Comparison of ENCODE assay signal across 36 cellular contexts in genomic region chr2:14684516-14684915, GRCh38. TPM values are rescaled to one million over a fixed set of nuclear protein-coding genes. Genes with fewer than 3 reads are reported as not detected.
"Had no signal": no experiment of that assay in that cellular context is flagged by ENCODE, and none has a peak within 500 bp of the region (broad histone marks: within the 10 kb centered on the region; RNA-seq: fewer than 3 reads in every experiment).

No MANE protein-coding gene starts in this region.

- H3K27me3 Mint-ChIP-seq: activated B cell treated with CpG ODN at 0.5 μM for 24 hours; activated CD4-positive, alpha-beta memory T cell treated with anti-CD3 and anti-CD28 coated beads for 36 hours; activated CD4-positive, alpha-beta T cell treated with anti-CD3 and anti-CD28 coated beads for 36 hours; activated CD4-positive, alpha-beta T cell treated with anti-CD3 and anti-CD28 coated beads, Interleukin-2, amount 10 ng/mL, durations not matched to agents 24 days and 14 days; activated CD8-positive, alpha-beta memory T cell treated with anti-CD3 and anti-CD28 coated beads, Interleukin-2, amount 10 ng/mL, durations not matched to agents 7 days and 5 days; activated naive CD4-positive, alpha-beta T cell treated with anti-CD3 and anti-CD28 coated beads, Interleukin-2, amount 50 U/mL, for 24 hours; activated naive CD8-positive, alpha-beta T cell treated with anti-CD3 and anti-CD28 coated beads for 36 hours; activated naive CD8-positive, alpha-beta T cell treated with anti-CD3 and anti-CD28 coated beads, Interleukin-2, amount 50 U/mL, for 24 hours; T-helper 17 cell had no signal

- H3K9me3 Mint-ChIP-seq: activated CD4-positive, alpha-beta memory T cell treated with anti-CD3 and anti-CD28 coated beads for 36 hours; activated CD4-positive, alpha-beta T cell treated with anti-CD3 and anti-CD28 coated beads, Interleukin-2, amount 10 ng/mL, durations not matched to agents 24 days and 14 days; activated T-helper 2 cell treated with anti-CD3 and anti-CD28 coated beads, Interferon-gamma antibody, Interleukin-2, Interleukin-4, amounts not matched to agents 10 μg/mL and 5 μg/mL and 100 μg/mL, durations not matched to agents 14 hours and 24 hours and 36 hours had no signal

- H3K9me3 ChIP-seq: adrenal gland, ascending aorta, breast epithelium, colonic mucosa, gastrocnemius medialis had no signal

- H3K27ac Mint-ChIP-seq: activated B cell treated with CpG ODN at 0.5 μM for 24 hours; activated CD4-positive, alpha-beta memory T cell treated with anti-CD3 and anti-CD28 coated beads for 36 hours; activated CD4-positive, alpha-beta T cell treated with anti-CD3 and anti-CD28 coated beads for 36 hours; activated CD4-positive, alpha-beta T cell treated with anti-CD3 and anti-CD28 coated beads, Interleukin-2, amount 10 ng/mL, durations not matched to agents 24 days and 14 days; activated CD8-positive, alpha-beta memory T cell treated with anti-CD3 and anti-CD28 coated beads, Interleukin-2, amount 10 ng/mL, durations not matched to agents 7 days and 5 days; activated CD8-positive, alpha-beta T cell treated with anti-CD3 and anti-CD28 coated beads, Interleukin-2, amount 10 ng/mL, durations not matched to agents 7 days and 5 days; activated naive CD4-positive, alpha-beta T cell treated with anti-CD3 and anti-CD28 coated beads for 36 hours; activated naive CD4-positive, alpha-beta T cell treated with anti-CD3 and anti-CD28 coated beads, Interleukin-2, amount 50 U/mL, for 24 hours; activated naive CD8-positive, alpha-beta T cell treated with anti-CD3 and anti-CD28 coated beads for 36 hours; activated naive CD8-positive, alpha-beta T cell treated with anti-CD3 and anti-CD28 coated beads, Interleukin-2, amount 50 U/mL, for 24 hours; activated T-helper 1 cell treated with anti-CD3 and anti-CD28 coated beads, Interleukin-12 subunit alpha, Interleukin-12 subunit beta, Interleukin-2, Interleukin-4 antibody, amounts not matched to agents 30 ng/mL and 10 ng/mL and 1 ng/mL, durations not matched to agents 14 hours and 24 hours and 36 hours; activated T-helper 2 cell treated with anti-CD3 and anti-CD28 coated beads, Interferon-gamma antibody, Interleukin-2, Interleukin-4, amounts not matched to agents 10 μg/mL and 5 μg/mL and 100 μg/mL, durations not matched to agents 14 hours and 24 hours and 36 hours; brain; T-helper 17 cell; T-helper 2 cell treated with Interferon-gamma antibody and Interleukin-4, amounts not matched to agents 5 μg/mL and 100 μg/mL, for 36 hours had no signal

- DNase-seq: activated B cell treated with CpG ODN at 0.5 μM for 24 hours; activated CD4-positive, alpha-beta memory T cell treated with anti-CD3 and anti-CD28 coated beads for 36 hours; activated CD4-positive, alpha-beta T cell treated with anti-CD3 and anti-CD28 coated beads for 36 hours; activated CD4-positive, alpha-beta T cell treated with anti-CD3 and anti-CD28 coated beads, Interleukin-2, amount 10 ng/mL, durations not matched to agents 24 days and 14 days; activated CD8-positive, alpha-beta memory T cell treated with anti-CD3 and anti-CD28 coated beads, Interleukin-2, amount 10 ng/mL, durations not matched to agents 7 days and 5 days; activated CD8-positive, alpha-beta memory T cell treated with anti-CD3 and anti-CD28 coated beads, Interleukin-2, amount 50 U/mL, for 4 hours; activated CD8-positive, alpha-beta T cell treated with anti-CD3 and anti-CD28 coated beads, Interleukin-2, amount 10 ng/mL, durations not matched to agents 7 days and 5 days; activated effector memory CD4-positive, alpha-beta T cell treated with anti-CD3 and anti-CD28 coated beads, Interleukin-2, amount 50 U/mL, for 16 hours; activated naive CD4-positive, alpha-beta T cell treated with anti-CD3 and anti-CD28 coated beads for 36 hours; activated naive CD8-positive, alpha-beta T cell treated with anti-CD3 and anti-CD28 coated beads for 36 hours; activated naive CD8-positive, alpha-beta T cell treated with anti-CD3 and anti-CD28 coated beads, Interleukin-2, amount 50 U/mL, for 24 hours; activated T-cell treated with anti-CD3 and anti-CD28 coated beads, Interleukin-2, amount 50 U/mL, for 1 hour; activated T-cell treated with anti-CD3 and anti-CD28 coated beads, Interleukin-2, amount 50 U/mL, for 48 hours; adrenal gland; central memory CD4-positive, alpha-beta T cell; cerebellar nuclear complex; colonic mucosa; effector CD8-positive, alpha-beta T cell; foreskin keratinocyte; gastrocnemius medialis; glutamatergic neuron; heart left ventricle; T-helper 17 cell; T1000; WERI-Rb-1 had no signal

- H3K36me3 Mint-ChIP-seq: activated CD4-positive, alpha-beta memory T cell treated with anti-CD3 and anti-CD28 coated beads for 36 hours; activated CD8-positive, alpha-beta memory T cell treated with anti-CD3 and anti-CD28 coated beads, Interleukin-2, amount 10 ng/mL, durations not matched to agents 7 days and 5 days; activated naive CD4-positive, alpha-beta T cell treated with anti-CD3 and anti-CD28 coated beads, Interleukin-2, amount 50 U/mL, for 24 hours; activated naive CD8-positive, alpha-beta T cell treated with anti-CD3 and anti-CD28 coated beads for 36 hours; brain had no signal

- ATAC-seq: activated CD4-positive, alpha-beta T cell treated with anti-CD3 and anti-CD28 coated beads for 36 hours; activated CD4-positive, CD25-positive, alpha-beta regulatory T cell treated with anti-CD3 and anti-CD28 coated beads, Interleukin-2, amount 50 U/mL, for 24 hours; activated CD8-positive, alpha-beta memory T cell treated with anti-CD3 and anti-CD28 coated beads, Interleukin-2, amount 10 ng/mL, durations not matched to agents 7 days and 5 days; activated CD8-positive, alpha-beta T cell treated with anti-CD3 and anti-CD28 coated beads, Interleukin-2, amount 10 ng/mL, durations not matched to agents 7 days and 5 days; activated naive CD8-positive, alpha-beta T cell treated with anti-CD3 and anti-CD28 coated beads, Interleukin-2, amount 50 U/mL, for 24 hours; esophagus mucosa; foreskin keratinocyte; gastrocnemius medialis; heart left ventricle; T-helper 17 cell had no signal

- H3K4me3 Mint-ChIP-seq: activated B cell treated with CpG ODN at 0.5 μM for 24 hours; activated CD4-positive, alpha-beta memory T cell treated with anti-CD3 and anti-CD28 coated beads for 36 hours; activated CD4-positive, alpha-beta T cell treated with anti-CD3 and anti-CD28 coated beads for 36 hours; activated CD4-positive, alpha-beta T cell treated with anti-CD3 and anti-CD28 coated beads, Interleukin-2, amount 10 ng/mL, durations not matched to agents 24 days and 14 days; activated CD8-positive, alpha-beta memory T cell treated with anti-CD3 and anti-CD28 coated beads, Interleukin-2, amount 10 ng/mL, durations not matched to agents 7 days and 5 days; activated CD8-positive, alpha-beta T cell treated with anti-CD3 and anti-CD28 coated beads, Interleukin-2, amount 10 ng/mL, durations not matched to agents 7 days and 5 days; activated naive CD4-positive, alpha-beta T cell treated with anti-CD3 and anti-CD28 coated beads for 36 hours; activated naive CD4-positive, alpha-beta T cell treated with anti-CD3 and anti-CD28 coated beads, Interleukin-2, amount 50 U/mL, for 24 hours; activated naive CD8-positive, alpha-beta T cell treated with anti-CD3 and anti-CD28 coated beads for 36 hours; activated naive CD8-positive, alpha-beta T cell treated with anti-CD3 and anti-CD28 coated beads, Interleukin-2, amount 50 U/mL, for 24 hours; activated T-helper 1 cell treated with anti-CD3 and anti-CD28 coated beads, Interleukin-12 subunit alpha, Interleukin-12 subunit beta, Interleukin-2, Interleukin-4 antibody, amounts not matched to agents 30 ng/mL and 10 ng/mL and 1 ng/mL, durations not matched to agents 14 hours and 24 hours and 36 hours; brain; T-helper 17 cell; T-helper 2 cell treated with Interferon-gamma antibody and Interleukin-4, amounts not matched to agents 5 μg/mL and 100 μg/mL, for 36 hours had no signal

- H3K4me3 ChIP-seq: adrenal gland, ascending aorta, breast epithelium, cardiac muscle cell, colonic mucosa, gastrocnemius medialis, heart left ventricle had no signal

- H3K36me3 ChIP-seq: adrenal gland, ascending aorta, breast epithelium, cardiac muscle cell, colonic mucosa, gastrocnemius medialis, heart left ventricle, WERI-Rb-1 had no signal

- H3K27ac ChIP-seq: adrenal gland, ascending aorta, breast epithelium, cardiac muscle cell, colonic mucosa, foreskin keratinocyte, gastrocnemius medialis, heart left ventricle, WERI-Rb-1 had no signal

- H3K4me1 Mint-ChIP-seq: activated B cell treated with CpG ODN at 0.5 μM for 24 hours; activated CD4-positive, alpha-beta T cell treated with anti-CD3 and anti-CD28 coated beads for 36 hours; activated CD4-positive, alpha-beta T cell treated with anti-CD3 and anti-CD28 coated beads, Interleukin-2, amount 10 ng/mL, durations not matched to agents 24 days and 14 days; activated CD8-positive, alpha-beta memory T cell treated with anti-CD3 and anti-CD28 coated beads, Interleukin-2, amount 10 ng/mL, durations not matched to agents 7 days and 5 days; activated naive CD4-positive, alpha-beta T cell treated with anti-CD3 and anti-CD28 coated beads, Interleukin-2, amount 50 U/mL, for 24 hours; activated naive CD8-positive, alpha-beta T cell treated with anti-CD3 and anti-CD28 coated beads for 36 hours; activated naive CD8-positive, alpha-beta T cell treated with anti-CD3 and anti-CD28 coated beads, Interleukin-2, amount 50 U/mL, for 24 hours; T-helper 17 cell had no signal

- H3K27me3 ChIP-seq: adrenal gland, ascending aorta, breast epithelium, cardiac muscle cell, colonic mucosa, foreskin keratinocyte, gastrocnemius medialis, heart left ventricle had no signal

- H3K4me1 ChIP-seq: adrenal gland, ascending aorta, breast epithelium, colonic mucosa, foreskin keratinocyte, gastrocnemius medialis, heart left ventricle had no signal

RNA-seq across cellular contexts. Expression of gene LRATD1, which starts 52.0 kb away (rescaled TPM):
- total RNA-seq: activated B cell treated with CpG ODN at 0.5 μM for 24 hours; activated CD4-positive, alpha-beta memory T cell treated with anti-CD3 and anti-CD28 coated beads for 36 hours; activated CD4-positive, alpha-beta T cell treated with anti-CD3 and anti-CD28 coated beads for 36 hours; activated CD4-positive, alpha-beta T cell treated with anti-CD3 and anti-CD28 coated beads, Interleukin-2, amount 10 ng/mL, durations not matched to agents 24 days and 14 days; activated CD8-positive, alpha-beta memory T cell treated with anti-CD3 and anti-CD28 coated beads for 36 hours; activated CD8-positive, alpha-beta memory T cell treated with anti-CD3 and anti-CD28 coated beads, Interleukin-2, amount 10 ng/mL, durations not matched to agents 7 days and 5 days; activated CD8-positive, alpha-beta T cell treated with anti-CD3 and anti-CD28 coated beads, Interleukin-2, amount 10 ng/mL, durations not matched to agents 7 days and 5 days; activated naive CD4-positive, alpha-beta T cell treated with anti-CD3 and anti-CD28 coated beads for 36 hours; activated naive CD8-positive, alpha-beta T cell treated with anti-CD3 and anti-CD28 coated beads for 36 hours; activated T-helper 1 cell treated with anti-CD3 and anti-CD28 coated beads, Interleukin-12 subunit alpha, Interleukin-12 subunit beta, Interleukin-2, Interleukin-4 antibody, amounts not matched to agents 30 ng/mL and 10 ng/mL and 1 ng/mL, durations not matched to agents 14 hours and 24 hours and 36 hours; activated T-helper 2 cell treated with anti-CD3 and anti-CD28 coated beads, Interferon-gamma antibody, Interleukin-2, Interleukin-4, amounts not matched to agents 10 μg/mL and 5 μg/mL and 100 μg/mL, durations not matched to agents 14 hours and 24 hours and 36 hours; T-helper 17 cell had no signal
